ENCODE assay signal across 17 cellular contexts in the genomic region with DNA sequence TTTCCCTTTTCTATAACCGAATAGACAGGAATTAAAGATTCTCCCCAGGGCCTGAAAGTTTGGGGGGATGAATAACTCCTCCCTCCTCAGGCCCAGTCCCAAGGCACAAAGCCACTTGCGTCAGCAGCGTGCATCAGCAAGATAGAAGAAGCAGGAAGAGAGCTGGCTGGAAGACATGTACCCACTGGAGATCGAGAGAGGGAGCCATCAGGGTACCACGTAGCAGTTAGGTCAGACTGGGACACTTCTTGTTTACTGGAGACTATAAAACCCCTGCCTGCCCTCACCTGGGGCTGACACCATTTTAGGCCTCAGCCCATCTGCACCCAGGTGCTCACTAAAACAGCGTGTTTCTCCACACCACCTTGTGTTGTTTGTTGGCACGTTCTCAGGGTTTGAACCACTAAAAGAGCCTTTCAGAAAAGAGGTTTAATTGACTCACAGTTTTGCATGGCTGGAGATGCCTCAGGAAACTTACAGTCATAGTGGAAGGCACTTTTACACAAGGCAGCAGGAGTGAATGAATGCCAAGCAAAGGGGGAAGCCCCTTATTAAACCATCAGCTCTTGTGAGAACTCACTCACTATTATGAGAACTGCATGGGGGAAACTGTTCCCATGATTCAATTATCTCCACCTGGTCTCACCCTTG.
DNase-seq lines count a peak whose midpoint lies in the region; ATAC-seq, FAIRE-seq and TF ChIP-seq lines count a peak whose summit lies in the region.
"Had no signal": no experiment of that assay in that cellular context is flagged by ENCODE, and none has a peak within 500 bp of the region (broad histone marks: within the 10 kb centered on the region; RNA-seq: fewer than 3 reads in every experiment).

No MANE protein-coding gene starts in this region.

- peak overlapping the region; percentile 39 for H3K27ac Mint-ChIP-seq in activated CD4-positive, alpha-beta T cell treated with anti-CD3 and anti-CD28 coated beads, Interleukin-2, amount 10 ng/mL, durations not matched to agents 24 days and 14 days
- no peak overlapping the region for H3K27ac Mint-ChIP-seq in activated CD4-positive, alpha-beta T cell treated with anti-CD3 and anti-CD28 coated beads, Interleukin-2, amount 10 ng/mL, durations not matched to agents 7 days and 5 days
- H3K27ac Mint-ChIP-seq: activated naive CD4-positive, alpha-beta T cell treated with anti-CD3 and anti-CD28 coated beads, Interleukin-2, amount 50 U/mL, for 24 hours; CD14-positive monocyte; effector memory CD8-positive, alpha-beta T cell; T-helper 17 cell had no signal

- ATAC-seq in GM18858 (IDR thresholded peaks at IDR 0.05; ENCODE audit: unreplicated experiment) (peak; percentile 43), HG02885 (IDR thresholded peaks at IDR 0.05; ENCODE audit: poor library complexity, unreplicated experiment) (peak; percentile 55), K562 (peak; percentile 63)
- ATAC-seq: effector memory CD8-positive, alpha-beta T cell; left colon; T-helper 17 cell had no signal

- H3K4me3 ChIP-seq in K562 = no peak overlapping the region
- H3K4me3 ChIP-seq: cardiac muscle cell, suprapubic skin had no signal

- no peaks in the 10 kb centered on the region for H3K36me3 ChIP-seq in K562 (ENCODE audit: control insufficient read depth, insufficient read depth, low read length)
- H3K36me3 ChIP-seq: cardiac muscle cell, suprapubic skin had no signal

- no peak overlapping the region for H3K9ac ChIP-seq in K562 (ENCODE audit: insufficient read depth in 1 of 2, low read depth in 2 of 2, low read length in 2 of 2)

- H3K4me1 Mint-ChIP-seq in activated CD4-positive, alpha-beta T cell treated with anti-CD3 and anti-CD28 coated beads, Interleukin-2, amount 10 ng/mL, durations not matched to agents 24 days and 14 days = peaks cover 13% of the 10 kb centered on the region
- H3K4me1 Mint-ChIP-seq in activated CD4-positive, alpha-beta T cell treated with anti-CD3 and anti-CD28 coated beads, Interleukin-2, amount 10 ng/mL, durations not matched to agents 7 days and 5 days = peaks cover 8% of the 10 kb centered on the region

- H2AFZ ChIP-seq in K562 (ENCODE audit: low read depth, low read length) = peak overlapping the region; percentile 66; the same call in 1 of the 2 replicates

- H3K9me3 Mint-ChIP-seq in activated CD4-positive, alpha-beta T cell treated with anti-CD3 and anti-CD28 coated beads, Interleukin-2, amount 10 ng/mL, durations not matched to agents 24 days and 14 days = no peaks in the 10 kb centered on the region
- peaks cover 8% of the 10 kb centered on the region for H3K9me3 Mint-ChIP-seq in activated CD4-positive, alpha-beta T cell treated with anti-CD3 and anti-CD28 coated beads, Interleukin-2, amount 10 ng/mL, durations not matched to agents 7 days and 5 days
- H3K9me3 Mint-ChIP-seq: activated naive CD4-positive, alpha-beta T cell treated with anti-CD3 and anti-CD28 coated beads, Interleukin-2, amount 50 U/mL, for 24 hours; effector memory CD8-positive, alpha-beta T cell had no signal

- in situ Hi-C loops in K562 (cut with MboI) = no loop called here

- no peak for TF ChIP-seq CTCF in K562 (IDR thresholded peaks at IDR 0.05 in 2 of 3, conservative IDR thresholded peaks at IDR 0.05 in 1 of 3; ENCODE audit: insufficient read depth in 2 of 3, low read depth in 1 of 3, low read length in 3 of 3)

- H3K79me2 ChIP-seq in K562 (ENCODE audit: control insufficient read depth, insufficient read depth, low read length) = no peaks in the 10 kb centered on the region

- H3K27me3 Mint-ChIP-seq in activated CD4-positive, alpha-beta T cell treated with anti-CD3 and anti-CD28 coated beads, Interleukin-2, amount 10 ng/mL, durations not matched to agents 24 days and 14 days = no peaks in the 10 kb centered on the region
- peaks cover 1% of the 10 kb centered on the region for H3K27me3 Mint-ChIP-seq in activated CD4-positive, alpha-beta T cell treated with anti-CD3 and anti-CD28 coated beads, Interleukin-2, amount 10 ng/mL, durations not matched to agents 7 days and 5 days
- H3K27me3 Mint-ChIP-seq: activated naive CD4-positive, alpha-beta T cell treated with anti-CD3 and anti-CD28 coated beads, Interleukin-2, amount 50 U/mL, for 24 hours; effector memory CD8-positive, alpha-beta T cell; T-helper 17 cell had no signal

- TF ChIP-seq EP300 in K562 (IDR thresholded peaks at IDR 0.05; ENCODE audit: low read length) = no peak

- TF ChIP-seq POLR2A in K562 (conservative IDR thresholded peaks at IDR 0.05) = no peak

- intact Hi-C loops in activated CD4-positive, alpha-beta T cell treated with anti-CD3 and anti-CD28 coated beads, Interleukin-2, amount 10 ng/mL, durations not matched to agents 24 days and 14 days (cut with micrococcal nuclease) = loop anchor here (1.0 kb wide), 2 partner anchors 64 to 156 kb away; no protein-coding TSS in a partner anchor
- intact Hi-C loops in K562 (cut with micrococcal nuclease) = no loop called here

- H3K27ac ChIP-seq in K562 (ENCODE audit: extremely low read depth, low read depth, low read length) = no peak overlapping the region
- H3K27ac ChIP-seq: cardiac muscle cell, suprapubic skin had no signal

- no peak overlapping the region for H3K4me3 Mint-ChIP-seq in activated CD4-positive, alpha-beta T cell treated with anti-CD3 and anti-CD28 coated beads, Interleukin-2, amount 10 ng/mL, durations not matched to agents 24 days and 14 days
- H3K4me3 Mint-ChIP-seq in activated CD4-positive, alpha-beta T cell treated with anti-CD3 and anti-CD28 coated beads, Interleukin-2, amount 10 ng/mL, durations not matched to agents 7 days and 5 days = no peak overlapping the region
- H3K4me3 Mint-ChIP-seq: activated naive CD4-positive, alpha-beta T cell treated with anti-CD3 and anti-CD28 coated beads, Interleukin-2, amount 50 U/mL, for 24 hours; CD14-positive monocyte; effector memory CD8-positive, alpha-beta T cell; T-helper 17 cell had no signal

- BruUV-seq in K562 (replicated peaks; lab: Mats Ljungman, UMichigan) = no TSS peak

- H3K9me3 ChIP-seq in K562 (replicated peaks; ENCODE audit: control insufficient read depth, insufficient read depth, low read depth, low read length) = no peaks in the 10 kb centered on the region
- H3K9me3 ChIP-seq: suprapubic skin had no signal

- CTCF ChIA-PET in activated CD4-positive, alpha-beta T cell treated with anti-CD3 and anti-CD28 coated beads, Interleukin-2, amount 10 ng/mL, durations not matched to agents 7 days and 5 days (lab: Charles Lee) = no interaction called here
- CTCF ChIA-PET in K562 (lab: Yijun Ruan, JAX; ENCODE audit: low intra/inter-chr PET ratio) = no interaction called here

- POLR2A ChIA-PET in activated CD4-positive, alpha-beta T cell treated with anti-CD3 and anti-CD28 coated beads, Interleukin-2, amount 10 ng/mL, durations not matched to agents 7 days and 5 days (lab: Charles Lee) = no interaction called here
- POLR2A ChIA-PET in K562 (lab: Yijun Ruan, JAX) = no interaction called here

- H3K9me1 ChIP-seq in K562 (ENCODE audit: control insufficient read depth, insufficient read depth, low read length) = no peaks in the 10 kb centered on the region

- WGBS in K562 (ENCODE audit: insufficient coverage, low coverage, missing lambda C conversion rate) = 11% methylated on average over 7 of the region's 7 CpGs

- H3K27me3 ChIP-seq in K562 (ENCODE audit: control insufficient read depth in 2 of 2, insufficient read depth in 2 of 2, low read length in 2 of 2) = no peaks in the 10 kb centered on the region
- H3K27me3 ChIP-seq: cardiac muscle cell, suprapubic skin had no signal

- no peak for DNase-seq in activated CD4-positive, alpha-beta T cell treated with anti-CD3 and anti-CD28 coated beads, Interleukin-2, amount 10 ng/mL, durations not matched to agents 24 days and 14 days
- DNase-seq in activated CD4-positive, alpha-beta T cell treated with anti-CD3 and anti-CD28 coated beads, Interleukin-2, amount 10 ng/mL, durations not matched to agents 7 days and 5 days = no peak
- DNase-seq in K562 (ENCODE audit: extremely low read depth in 1 of 4, low spot score in 3 of 4) (peak in 1 of 4 experiments; percentile 14), cerebellar nuclear complex (lab: John Stamatoyannopoulos, UW) (no peak), Kasumi-1 (lab: John Stamatoyannopoulos, UW) (no peak), NCI-H748 treated with DMSO at 0.1 percent for 48 hours (lab: John Stamatoyannopoulos, UW) (no peak)
- DNase-seq: effector memory CD8-positive, alpha-beta T cell; hypothalamus; left colon; T-helper 17 cell had no signal

- H3K4me1 ChIP-seq in K562 (replicated peaks in 1 of 2; ENCODE audit: control insufficient read depth in 2 of 2, insufficient read depth in 2 of 2, low read length in 2 of 2) = no peaks in the 10 kb centered on the region
- H3K4me1 ChIP-seq: suprapubic skin had no signal

- FAIRE-seq in K562 (lab: Jason Lieb, UNC) = no peak
- FAIRE-seq: A204.1 had no signal

- H3K4me2 ChIP-seq in K562 (ENCODE audit: insufficient read depth, low read length) = 0 out of 2 replicates have a peak overlapping the region, but pooled peaks have one; percentile 11

- no peaks in the 10 kb centered on the region for H4K20me1 ChIP-seq in K562 (replicated peaks; ENCODE audit: control insufficient read depth, insufficient read depth, low read length)

- H3K36me3 Mint-ChIP-seq in activated CD4-positive, alpha-beta T cell treated with anti-CD3 and anti-CD28 coated beads, Interleukin-2, amount 10 ng/mL, durations not matched to agents 24 days and 14 days (ENCODE audit: low read depth) = no peaks in the 10 kb centered on the region
- no peaks in the 10 kb centered on the region for H3K36me3 Mint-ChIP-seq in activated CD4-positive, alpha-beta T cell treated with anti-CD3 and anti-CD28 coated beads, Interleukin-2, amount 10 ng/mL, durations not matched to agents 7 days and 5 days (ENCODE audit: low read depth)
- H3K36me3 Mint-ChIP-seq: activated naive CD4-positive, alpha-beta T cell treated with anti-CD3 and anti-CD28 coated beads, Interleukin-2, amount 50 U/mL, for 24 hours; CD14-positive monocyte had no signal

- no peak; a peak in 1 of 4 replicates for TF ChIP-seq RAD21 in K562 (CRISPR knock-in tag; conservative IDR thresholded peaks at IDR 0.05 in 1 of 2, IDR thresholded peaks at IDR 0.05 in 1 of 2)

TF ChIP-seq in K562, 482 proteins besides CTCF, POLR2A, EP300 and RAD21:
- TF ChIP-seq ZNF766 (CRISPR knock-in tag; conservative IDR thresholded peaks at IDR 0.05) (0 out of 2 replicates have a peak, but pooled peaks have one; percentile 46), POU5F1 (IDR thresholded peaks at IDR 0.05; ENCODE audit: borderline replicate concordance, low read depth, low read length, partially characterized antibody) (no peak)
